10 cellular contexts compared by ENCODE assay signal in genomic region chr12:47973870-47974269, GRCh38. TPM values are rescaled to one million over a fixed set of nuclear protein-coding genes. Genes with fewer than 3 reads are reported as not detected.
"Had no signal": no experiment of that assay in that cellular context is flagged by ENCODE, and none has a peak within 500 bp of the region (broad histone marks: within the 10 kb centered on the region; RNA-seq: fewer than 3 reads in every experiment).

No MANE protein-coding gene starts in this region.

- H2AFZ ChIP-seq: GM23248 had no signal

- H3K9ac ChIP-seq: GM23248 had no signal

- FAIRE-seq: HepG2 had no signal

- H3K4me3 ChIP-seq: GM23248, HAP-1 had no signal

- H3K4me1 ChIP-seq: HAP-1 had no signal

- H3K27ac ChIP-seq: GM23248, HL-60 had no signal

- H3K9me3 ChIP-seq: HAP-1 had no signal

- DNase-seq: GM23248, GOT3, H7, HFFc6, KBM-7 had no signal

RNA-seq across cellular contexts. Expression of gene COL2A1, which starts 30.4 kb away (rescaled TPM):
- total RNA-seq: GM23248, H4, HFFc6 had no signal
- polyA plus RNA-seq: GM23248, IgD-negative memory B cell had no signal
